ENCODE assay signal across 17 cellular contexts in the genomic region with DNA sequence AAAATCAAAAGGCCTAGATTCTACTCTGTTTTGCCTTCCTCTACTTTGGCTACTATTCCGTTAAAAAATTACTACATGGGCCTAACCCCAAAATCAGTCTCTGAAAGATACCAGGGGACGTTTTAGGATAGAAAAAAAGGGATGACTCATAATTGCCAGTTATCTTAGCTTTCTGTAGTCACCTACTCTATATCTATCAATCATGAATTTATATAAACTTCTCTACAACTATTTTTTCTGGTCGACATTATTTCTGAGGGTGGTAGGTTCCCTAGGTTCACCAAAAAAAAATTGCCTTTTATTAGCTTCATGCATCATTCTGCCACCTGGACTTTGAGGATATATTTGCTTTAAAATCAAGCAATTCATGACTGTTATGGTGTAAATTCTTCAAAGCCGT. TPM values are rescaled to one million over a fixed set of nuclear protein-coding genes. Genes with fewer than 3 reads are reported as not detected.
DNase-seq lines count a peak whose midpoint lies in the region; ATAC-seq, FAIRE-seq and TF ChIP-seq lines count a peak whose summit lies in the region.
"Had no signal": no experiment of that assay in that cellular context is flagged by ENCODE, and none has a peak within 500 bp of the region (broad histone marks: within the 10 kb centered on the region; RNA-seq: fewer than 3 reads in every experiment).

No MANE protein-coding gene starts in this region.

- H3K18ac ChIP-seq in H9 (ENCODE audit: insufficient read length, low read depth, low read length): no peak overlapping the region

- no peak overlapping the region for H2BK120ac ChIP-seq in H9 (ENCODE audit: low read depth, low read length, poor library complexity, severe bottlenecking)

- H3K4me3 Mint-ChIP-seq in activated CD8-positive, alpha-beta T cell treated with anti-CD3 and anti-CD28 coated beads for 36 hours: no peak overlapping the region
- no peak overlapping the region for H3K4me3 Mint-ChIP-seq in activated CD8-positive, alpha-beta T cell treated with anti-CD3 and anti-CD28 coated beads, Interleukin-2, amount 10 ng/mL, durations not matched to agents 7 days and 5 days
- no peak overlapping the region for H3K4me3 Mint-ChIP-seq in H9
- H3K4me3 Mint-ChIP-seq in T-helper 2 cell treated with Interferon-gamma antibody and Interleukin-4, amounts not matched to agents 5 μg/mL and 100 μg/mL, for 36 hours: no peak overlapping the region
- H3K4me3 Mint-ChIP-seq: activated naive CD8-positive, alpha-beta T cell treated with anti-CD3 and anti-CD28 coated beads, Interleukin-2, amount 10 ng/mL, durations not matched to agents 7 days and 5 days had no signal

- RAD21 ChIA-PET in GM12878 (lab: Charles Lee; ENCODE audit: unreplicated experiment): no interaction called here

- TF ChIP-seq POLR2A in GM12878 (IDR thresholded peaks at IDR 0.05; ENCODE audit: low read depth, low read length) (no peak), gastrocnemius medialis (IDR thresholded peaks at IDR 0.05) (no peak)

- ATAC-seq in activated CD8-positive, alpha-beta T cell treated with anti-CD3 and anti-CD28 coated beads for 36 hours: peak; percentile 61
- ATAC-seq in activated CD8-positive, alpha-beta T cell treated with anti-CD3 and anti-CD28 coated beads, Interleukin-2, amount 10 ng/mL, durations not matched to agents 7 days and 5 days: no peak
- ATAC-seq in GM12878: peak; percentile 34; the same call in 2 of the 3 replicates
- ATAC-seq in gastrocnemius medialis: no peak
- ATAC-seq: lower lobe of right lung had no signal

- no peaks in the 10 kb centered on the region for H3K9me3 ChIP-seq in H9 (ENCODE audit: control insufficient read depth, low read depth, low read length)
- H3K9me3 ChIP-seq in GM12878 (replicated peaks; ENCODE audit: control insufficient read depth, insufficient read depth, low read length): no peaks in the 10 kb centered on the region; the same call in 2 of the 3 replicates
- no peaks in the 10 kb centered on the region for H3K9me3 ChIP-seq in gastrocnemius medialis
- H3K9me3 ChIP-seq: esophagus muscularis mucosa, lower lobe of right lung had no signal

- TF ChIP-seq EP300 in GM12878 (IDR thresholded peaks at IDR 0.05; ENCODE audit: borderline replicate concordance in 1 of 2, control insufficient read depth in 1 of 2, low read depth in 2 of 2, low read length in 2 of 2): no peak

- H3K4me1 Mint-ChIP-seq in activated CD8-positive, alpha-beta T cell treated with anti-CD3 and anti-CD28 coated beads for 36 hours (ENCODE audit: low read depth): peaks cover 63% of the 10 kb centered on the region
- peaks cover 25% of the 10 kb centered on the region for H3K4me1 Mint-ChIP-seq in activated CD8-positive, alpha-beta T cell treated with anti-CD3 and anti-CD28 coated beads, Interleukin-2, amount 10 ng/mL, durations not matched to agents 7 days and 5 days (ENCODE audit: low read depth)
- H3K4me1 Mint-ChIP-seq in H9: peaks cover 13 to 14% of the 10 kb centered on the region in 2 experiments
- H3K4me1 Mint-ChIP-seq in T-helper 2 cell treated with Interferon-gamma antibody and Interleukin-4, amounts not matched to agents 5 μg/mL and 100 μg/mL, for 36 hours (ENCODE audit: low read depth): peaks cover 29% of the 10 kb centered on the region

- TF ChIP-seq RAD21 in GM12878 (IDR thresholded peaks at IDR 0.05; ENCODE audit: insufficient read depth, low read depth, low read length): no peak

- H2BK12ac ChIP-seq in H9 (ENCODE audit: insufficient read length, low read depth, low read length): no peak overlapping the region

- H3K23ac ChIP-seq in H9 (ENCODE audit: insufficient read length, low read depth, low read length): no peak overlapping the region

- no peaks in the 10 kb centered on the region for H3K27me3 ChIP-seq in H9 (ENCODE audit: insufficient read depth, low read length)
- no peaks in the 10 kb centered on the region for H3K27me3 ChIP-seq in GM12878 (replicated peaks in 1 of 2; ENCODE audit: control insufficient read depth in 2 of 2, insufficient read depth in 2 of 2, low read length in 1 of 2)
- H3K27me3 ChIP-seq in gastrocnemius medialis: no peaks in the 10 kb centered on the region
- H3K27me3 ChIP-seq: esophagus muscularis mucosa had no signal

- H3K36me3 Mint-ChIP-seq in activated CD8-positive, alpha-beta T cell treated with anti-CD3 and anti-CD28 coated beads for 36 hours (ENCODE audit: low read depth): peaks cover 2% of the 10 kb centered on the region
- peaks cover 2% of the 10 kb centered on the region for H3K36me3 Mint-ChIP-seq in activated CD8-positive, alpha-beta T cell treated with anti-CD3 and anti-CD28 coated beads, Interleukin-2, amount 10 ng/mL, durations not matched to agents 7 days and 5 days (ENCODE audit: low read depth)
- H3K36me3 Mint-ChIP-seq in H9 (ENCODE audit: insufficient read depth in 1 of 3, low read depth in 3 of 3): no peaks in the 10 kb centered on the region
- H3K36me3 Mint-ChIP-seq in T-helper 2 cell treated with Interferon-gamma antibody and Interleukin-4, amounts not matched to agents 5 μg/mL and 100 μg/mL, for 36 hours (ENCODE audit: low read depth): no peaks in the 10 kb centered on the region

- H4K20me1 ChIP-seq in H9 (ENCODE audit: control insufficient read depth, insufficient read depth, insufficient read length) (peaks cover 3% of the 10 kb centered on the region), GM12878 (ENCODE audit: control insufficient read depth, insufficient read depth) (no peaks in the 10 kb centered on the region)

- no peak overlapping the region for H2BK5ac ChIP-seq in H9 (ENCODE audit: insufficient read length, low read length)

- no peak overlapping the region for H3T11ph ChIP-seq in H9 (ENCODE audit: low read length)

- H3K14ac ChIP-seq in H9 (ENCODE audit: insufficient read depth, low read length): no peak overlapping the region

- intact Hi-C loops in activated CD8-positive, alpha-beta T cell treated with anti-CD3 and anti-CD28 coated beads for 36 hours (cut with micrococcal nuclease): no loop called here
- intact Hi-C loops in GM12878 (cut with micrococcal nuclease; ENCODE audit: unreplicated experiment) (loop anchor here (5.0 kb wide), 1 partner anchor 35 kb away; a partner anchor contains a TSS), gastrocnemius medialis (cut with DNase I; ENCODE audit: low total_unique reads) (no loop called here)

- H3K79me2 ChIP-seq in H9 (ENCODE audit: insufficient read depth, low read length): peaks cover 44% of the 10 kb centered on the region
- H3K79me2 ChIP-seq in GM12878 (ENCODE audit: control insufficient read depth, insufficient read depth, low read length): peaks cover 86% of the 10 kb centered on the region

- no peak for FAIRE-seq in GM12878 (lab: Jason Lieb, UNC)
- FAIRE-seq: GM19239 had no signal

- peak overlapping the region; percentile 37 for H3K27ac Mint-ChIP-seq in activated CD8-positive, alpha-beta T cell treated with anti-CD3 and anti-CD28 coated beads for 36 hours
- no peak overlapping the region for H3K27ac Mint-ChIP-seq in activated CD8-positive, alpha-beta T cell treated with anti-CD3 and anti-CD28 coated beads, Interleukin-2, amount 10 ng/mL, durations not matched to agents 7 days and 5 days
- peak overlapping the region in 2 of 3 experiments; percentile 14 to 18; a peak in 2 of 7 replicates for H3K27ac Mint-ChIP-seq in H9
- no peak overlapping the region for H3K27ac Mint-ChIP-seq in T-helper 2 cell treated with Interferon-gamma antibody and Interleukin-4, amounts not matched to agents 5 μg/mL and 100 μg/mL, for 36 hours
- H3K27ac Mint-ChIP-seq: activated naive CD8-positive, alpha-beta T cell treated with anti-CD3 and anti-CD28 coated beads, Interleukin-2, amount 10 ng/mL, durations not matched to agents 7 days and 5 days had no signal

- no peak overlapping the region for H2BK20ac ChIP-seq in H9 (ENCODE audit: low read depth, low read length, poor library complexity, severe bottlenecking)

- CTCF ChIA-PET in activated CD8-positive, alpha-beta T cell treated with anti-CD3 and anti-CD28 coated beads for 36 hours (lab: Charles Lee): interaction anchor here (0.6 to 1.2 kb wide), 5 partner anchors 15 to 183 kb away, joined by 3 read pairs; a partner anchor contains a TSS
- CTCF ChIA-PET in activated CD8-positive, alpha-beta T cell treated with anti-CD3 and anti-CD28 coated beads, Interleukin-2, amount 10 ng/mL, durations not matched to agents 7 days and 5 days (lab: Charles Lee): no interaction called here
- CTCF ChIA-PET in GM12878 (lab: Yijun Ruan, JAX): interaction anchor here (0.7 to 1.4 kb wide), 2 partner anchors 21 to 43 kb away, joined by 3 read pairs; no protein-coding TSS in a partner anchor

- BruUV-seq in GM12878 (replicated peaks; lab: Mats Ljungman, UMichigan): no TSS peak

- no peak overlapping the region for H3K4ac ChIP-seq in H9 (ENCODE audit: low read depth, low read length)

- H3K4me3 ChIP-seq in GM12878 (no peak overlapping the region), gastrocnemius medialis (no peak overlapping the region)
- H3K4me3 ChIP-seq: esophagus muscularis mucosa, lower lobe of right lung had no signal

- POLR2A ChIA-PET in activated CD8-positive, alpha-beta T cell treated with anti-CD3 and anti-CD28 coated beads for 36 hours (lab: Charles Lee): interaction anchor here (1.1 to 1.3 kb wide), 2 partner anchors 11 to 37 kb away, joined by 3 read pairs; a partner anchor contains a TSS
- POLR2A ChIA-PET in activated CD8-positive, alpha-beta T cell treated with anti-CD3 and anti-CD28 coated beads, Interleukin-2, amount 10 ng/mL, durations not matched to agents 7 days and 5 days (lab: Charles Lee): no interaction called here
- POLR2A ChIA-PET in GM12878 (lab: Charles Lee): no interaction called here

- H4K5ac ChIP-seq in H9 (ENCODE audit: insufficient read length, low read depth, low read length): no peak overlapping the region

- H3K36me3 ChIP-seq in GM12878 (ENCODE audit: control insufficient read depth in 2 of 2, insufficient read depth in 2 of 2, low read length in 1 of 2) (no peaks in the 10 kb centered on the region; a peak in 1 of 4 replicates), gastrocnemius medialis (no peaks in the 10 kb centered on the region)
- H3K36me3 ChIP-seq: esophagus muscularis mucosa, lower lobe of right lung had no signal

- H3K4me2 ChIP-seq in H9 (ENCODE audit: insufficient read depth, insufficient read length, low read length) (no peak overlapping the region), GM12878 (ENCODE audit: control insufficient read depth, insufficient read depth) (no peak overlapping the region)

- no peak for DNase-seq in activated CD8-positive, alpha-beta T cell treated with anti-CD3 and anti-CD28 coated beads for 36 hours
- DNase-seq in activated CD8-positive, alpha-beta T cell treated with anti-CD3 and anti-CD28 coated beads, Interleukin-2, amount 10 ng/mL, durations not matched to agents 7 days and 5 days: no peak
- no peak for DNase-seq in H9
- DNase-seq in GM12878 (ENCODE audit: low read depth, low spot score): no peak
- DNase-seq in gastrocnemius medialis: no peak
- no peak for DNase-seq in HK-2 (ENCODE audit: unreplicated experiment)
- no peak for DNase-seq in T-helper 2 cell treated with Interferon-gamma antibody and Interleukin-4, amounts not matched to agents 5 μg/mL and 100 μg/mL, for 36 hours (ENCODE audit: low spot score)
- DNase-seq in AG08396 (ENCODE audit: low spot score): no peak
- DNase-seq: activated naive CD8-positive, alpha-beta T cell treated with anti-CD3 and anti-CD28 coated beads, Interleukin-2, amount 10 ng/mL, durations not matched to agents 7 days and 5 days; H7; lower lobe of right lung; NCI-H146; NCI-H345; posterior cingulate gyrus; trophoblast cell had no signal

- in situ Hi-C loops in GM12878 (cut with MboI) (no loop called here), gastrocnemius medialis (cut with MboI; ENCODE audit: low sequenced_read_pairs in 4 of 4) (no loop called here)

- SMC1A ChIA-PET in GM12878 (lab: Charles Lee; ENCODE audit: uncharacterized antibody, unreplicated experiment): interaction anchor here (0.9 to 1.6 kb wide), 2 partner anchors 32 to 68 kb away, joined by 3 to 5 read pairs; no protein-coding TSS in a partner anchor

- no CpG with 5 or more reads among the region's 4 CpGs for WGBS in H9 (ENCODE audit: extremely low coverage, insufficient read length, low lambda C conversion rate)
- 50% methylated on average over 4 of the region's 4 CpGs for WGBS in GM12878 (ENCODE audit: insufficient coverage, insufficient replicate concordance, low lambda C conversion rate, missing lambda C conversion rate)

- no peak overlapping the region for H2BK15ac ChIP-seq in H9 (ENCODE audit: low read depth, low read length)

- H4K8ac ChIP-seq in H9 (replicated peaks; ENCODE audit: insufficient read length, low read depth, low read length): no peak overlapping the region

- H3K27ac ChIP-seq in H9 (ENCODE audit: insufficient read length, low read depth, low read length) (no peak overlapping the region), GM12878 (ENCODE audit: control insufficient read depth, insufficient read depth) (no peak overlapping the region), gastrocnemius medialis (peak overlapping the region; percentile 60 to 79 (median 68))
- H3K27ac ChIP-seq: esophagus muscularis mucosa, lower lobe of right lung had no signal

- peaks cover 1% of the 10 kb centered on the region for H3K9me3 Mint-ChIP-seq in activated CD8-positive, alpha-beta T cell treated with anti-CD3 and anti-CD28 coated beads for 36 hours
- no peaks in the 10 kb centered on the region for H3K9me3 Mint-ChIP-seq in activated CD8-positive, alpha-beta T cell treated with anti-CD3 and anti-CD28 coated beads, Interleukin-2, amount 10 ng/mL, durations not matched to agents 7 days and 5 days (ENCODE audit: insufficient read depth)
- H3K9me3 Mint-ChIP-seq in H9: no peaks in the 10 kb centered on the region
- no peaks in the 10 kb centered on the region for H3K9me3 Mint-ChIP-seq in T-helper 2 cell treated with Interferon-gamma antibody and Interleukin-4, amounts not matched to agents 5 μg/mL and 100 μg/mL, for 36 hours
- H3K9me3 Mint-ChIP-seq: activated naive CD8-positive, alpha-beta T cell treated with anti-CD3 and anti-CD28 coated beads, Interleukin-2, amount 10 ng/mL, durations not matched to agents 7 days and 5 days had no signal

- TF ChIP-seq CTCF in activated CD8-positive, alpha-beta T cell treated with anti-CD3 and anti-CD28 coated beads for 36 hours (IDR thresholded peaks at IDR 0.05): no peak
- TF ChIP-seq CTCF in H9 (conservative IDR thresholded peaks at IDR 0.05) (no peak), GM12878 (IDR thresholded peaks at IDR 0.05 in 2 of 3, conservative IDR thresholded peaks at IDR 0.05 in 1 of 3; ENCODE audit: control insufficient read depth in 2 of 3, extremely low read depth in 1 of 3, insufficient read depth in 1 of 3, low read depth in 3 of 3, low read length in 3 of 3) (no peak), gastrocnemius medialis (IDR thresholded peaks at IDR 0.05 in 4 of 5, conservative IDR thresholded peaks at IDR 0.05 in 1 of 5) (no peak)

- no peaks in the 10 kb centered on the region for H3K23me2 ChIP-seq in H9 (ENCODE audit: insufficient read length, low read depth, low read length, poor library complexity, severe bottlenecking)

- H3K27me3 Mint-ChIP-seq in activated CD8-positive, alpha-beta T cell treated with anti-CD3 and anti-CD28 coated beads for 36 hours: no peaks in the 10 kb centered on the region
- no peaks in the 10 kb centered on the region for H3K27me3 Mint-ChIP-seq in activated CD8-positive, alpha-beta T cell treated with anti-CD3 and anti-CD28 coated beads, Interleukin-2, amount 10 ng/mL, durations not matched to agents 7 days and 5 days (ENCODE audit: low read depth)
- no peaks in the 10 kb centered on the region for H3K27me3 Mint-ChIP-seq in H9 (ENCODE audit: low read depth)
- no peaks in the 10 kb centered on the region for H3K27me3 Mint-ChIP-seq in T-helper 2 cell treated with Interferon-gamma antibody and Interleukin-4, amounts not matched to agents 5 μg/mL and 100 μg/mL, for 36 hours (ENCODE audit: low read depth)
- H3K27me3 Mint-ChIP-seq: activated naive CD8-positive, alpha-beta T cell treated with anti-CD3 and anti-CD28 coated beads, Interleukin-2, amount 10 ng/mL, durations not matched to agents 7 days and 5 days had no signal

- peaks cover 22% of the 10 kb centered on the region for H3K79me1 ChIP-seq in H9 (ENCODE audit: insufficient read depth, low read depth, low read length, poor library complexity, severe bottlenecking)

- H2AFZ ChIP-seq in H9 (ENCODE audit: low read length) (no peak overlapping the region), GM12878 (ENCODE audit: control insufficient read depth, low read depth, low read length) (no peak overlapping the region)

- H4K91ac ChIP-seq in H9 (ENCODE audit: insufficient read length, low read depth, low read length): no peak overlapping the region

- H2AK5ac ChIP-seq in H9 (ENCODE audit: insufficient read length, low read length): no peak overlapping the region

- no peak overlapping the region for H3K56ac ChIP-seq in H9 (ENCODE audit: insufficient read length, low read depth, low read length)

- H3K4me1 ChIP-seq in H9 (ENCODE audit: insufficient read depth, low read length) (peaks cover 3% of the 10 kb centered on the region; the same call in 1 of the 2 replicates), GM12878 (ENCODE audit: control insufficient read depth, insufficient read depth, low read length) (peaks cover 10% of the 10 kb centered on the region), gastrocnemius medialis (peaks cover 67% of the 10 kb centered on the region in 2 donors)

- no peak overlapping the region for H3K9ac ChIP-seq in H9 (ENCODE audit: extremely low read depth, insufficient read length, low read length)
- H3K9ac ChIP-seq in GM12878 (ENCODE audit: control insufficient read depth, insufficient read depth, low read length): no peak overlapping the region

RNA-seq across cellular contexts. Expression of a gene that starts 36.5 kb away (rescaled TPM):
- total RNA-seq in activated CD8-positive, alpha-beta T cell treated with anti-CD3 and anti-CD28 coated beads for 36 hours: 10 to 100 TPM; 71.1 to 74.9 TPM
- total RNA-seq in activated CD8-positive, alpha-beta T cell treated with anti-CD3 and anti-CD28 coated beads, Interleukin-2, amount 10 ng/mL, durations not matched to agents 7 days and 5 days: 10 to 100 TPM; 86.5 to 91.6 TPM
- 103 and 112 TPM in 2 replicates for total RNA-seq in H9 (2021)
- 213 and 218 TPM in 2 replicates for total RNA-seq in GM12878 (2013; cell fraction: nucleolus; rRNA removed)
- 109 and 120 TPM in 2 replicates for total RNA-seq in GM12878 (2014; rRNA removed)
- total RNA-seq in GM12878 (2014; rRNA removed; fragmentation: Illumina TruSeq; extraction: Trizol): 77.2 and 81.3 TPM in 2 replicates
- total RNA-seq in GM12878 (2021): 64.9 and 74.4 TPM in 2 replicates
- polyA plus RNA-seq in GM12878 (2011; ENCODE audit: low read depth): 60.3 TPM
- polyA plus RNA-seq in GM12878 (2011; rRNA removed): 130 and 151 TPM in 2 replicates
- 114 and 121 TPM in 2 replicates for polyA plus RNA-seq in GM12878 (2011; cell fraction: cytosol; rRNA removed)
- polyA plus RNA-seq in GM12878 (2011; cell fraction: nucleus; rRNA removed): 170 and 171 TPM in 2 replicates
- polyA plus RNA-seq in GM12878 (2012): 67.1 and 78.9 TPM in 2 replicates
- polyA plus RNA-seq in GM12878 (2014; fragmentation: Illumina TruSeq; extraction: Trizol): 89.6 and 90.2 TPM in 2 replicates
- 10 to 100 TPM; 20.4 to 27.9 TPM for polyA plus RNA-seq in GM12878 (2014; fragmentation: Nextera tagmentation; extraction: Ambion mirVana)
- 79.1 and 85.2 TPM in 2 replicates for polyA plus RNA-seq in GM12878 (2014; rRNA removed)
- 10 to 100 TPM; 72.4 to 73.8 TPM for polyA plus RNA-seq in GM12878 (2016; fragmentation: Nextera tagmentation; extraction: Ambion mirVana)
- 245 and 259 TPM in 2 replicates for polyA minus RNA-seq in GM12878 (2011; rRNA and poly(A)+ RNA removed)
- 63.6 and 64.3 TPM in 2 replicates for polyA minus RNA-seq in GM12878 (2011; cell fraction: cytosol; rRNA and poly(A)+ RNA removed)
- polyA minus RNA-seq in GM12878 (2011; cell fraction: nucleus; rRNA and poly(A)+ RNA removed): 144 and 145 TPM in 2 replicates
- total RNA-seq in gastrocnemius medialis: 100 to 1,000 TPM; 212 to 346 (median 246) TPM

Comparison
In these comparisons a context has a peak if more than half of its experiments do, and no peak if none do; other contexts are left out.
1. ATAC-seq: peak in activated CD8-positive, alpha-beta T cell treated with anti-CD3 and anti-CD28 coated beads for 36 hours (single experiment) and GM12878 (single experiment); none in activated CD8-positive, alpha-beta T cell treated with anti-CD3 and anti-CD28 coated beads, Interleukin-2, amount 10 ng/mL, durations not matched to agents 7 days and 5 days (single experiment) and gastrocnemius medialis (0 of 2).
2. H3K27ac Mint-ChIP-seq: peak in activated CD8-positive, alpha-beta T cell treated with anti-CD3 and anti-CD28 coated beads for 36 hours (single experiment) and H9 (2 of 3); none in activated CD8-positive, alpha-beta T cell treated with anti-CD3 and anti-CD28 coated beads, Interleukin-2, amount 10 ng/mL, durations not matched to agents 7 days and 5 days (single experiment) and T-helper 2 cell treated with Interferon-gamma antibody and Interleukin-4, amounts not matched to agents 5 μg/mL and 100 μg/mL, for 36 hours (single experiment).
3. H3K27ac ChIP-seq: peak in gastrocnemius medialis (4 of 4); none in H9 (single experiment) and GM12878 (single experiment).